In genomic region chr6:84854801-84855400, GRCh38 we compare ENCODE assay signal across 34 cellular contexts.
"Had no signal": no experiment of that assay in that cellular context is flagged by ENCODE, and none has a peak within 500 bp of the region (broad histone marks: within the 10 kb centered on the region; RNA-seq: fewer than 3 reads in every experiment).

No MANE protein-coding gene starts in this region.

- H3K27ac ChIP-seq: adrenal gland, VCaP had no signal

- H3K4me1 ChIP-seq: adrenal gland had no signal

- H3K9me3 Mint-ChIP-seq: activated T-cell treated with anti-CD3 and anti-CD28 coated beads, Interleukin-2, amount 50 U/mL, for 4 hours; activated T-helper 1 cell treated with anti-CD3 and anti-CD28 coated beads, Interleukin-12 subunit alpha, Interleukin-12 subunit beta, Interleukin-2, Interleukin-4 antibody, amounts not matched to agents 30 ng/mL and 10 ng/mL and 1 ng/mL, durations not matched to agents 14 hours and 24 hours and 36 hours had no signal

- ATAC-seq: activated naive CD4-positive, alpha-beta T cell treated with anti-CD3 and anti-CD28 coated beads, Interleukin-2, amount 50 U/mL, for 72 hours; activated T-cell treated with anti-CD3 and anti-CD28 coated beads, Interleukin-2, amount 50 U/mL, for 4 hours had no signal

- DNase-seq: activated B cell treated with CpG ODN at 0.5 μM for 24 hours; activated CD4-positive, alpha-beta memory T cell treated with anti-CD3 and anti-CD28 coated beads for 36 hours; activated CD4-positive, alpha-beta T cell treated with anti-CD3 and anti-CD28 coated beads for 4 hours; activated CD4-positive, alpha-beta T cell treated with anti-CD3 and anti-CD28 coated beads, Interleukin-2, amount 50 U/mL, for 1 hour; activated CD4-positive, CD25-positive, alpha-beta regulatory T cell treated with anti-CD3 and anti-CD28 coated beads, Interleukin-2, amount 50 U/mL, for 72 hours; activated CD8-positive, alpha-beta memory T cell treated with anti-CD3 and anti-CD28 coated beads, Interleukin-2, amount 50 U/mL, for 4 hours; activated gamma-delta T cell treated with Interleukin-2 at 50 U/mL for 16 hours; activated naive CD4-positive, alpha-beta T cell treated with anti-CD3 and anti-CD28 coated beads for 36 hours; activated T-cell treated with anti-CD3 and anti-CD28 coated beads for 4 hours; activated T-cell treated with anti-CD3 and anti-CD28 coated beads, Interleukin-2, amount 50 U/mL, for 4 hours; adrenal gland; anterior cingulate cortex; caudate nucleus; MV-4-11; NCI-H1092; NCI-H1417; NCI-H146; NCI-H187; NCI-H2029 treated with DMSO at 0.1 percent for 48 hours; NCI-H2107; NCI-H2171; NCI-H510A; NCI-H526; NCI-H748 treated with DMSO at 0.1 percent for 48 hours; OCI-M1; Right ventricle myocardium superior; SW 1271; T-helper 1 cell; T-helper 2 cell; T-helper 9 cell had no signal

- H3K9me3 ChIP-seq: adrenal gland had no signal

- H3K36me3 ChIP-seq: adrenal gland had no signal

- H3K27ac Mint-ChIP-seq: activated B cell treated with CpG ODN at 0.5 μM for 24 hours; activated CD4-positive, alpha-beta memory T cell treated with anti-CD3 and anti-CD28 coated beads for 36 hours; activated naive CD4-positive, alpha-beta T cell treated with anti-CD3 and anti-CD28 coated beads for 36 hours; activated naive CD4-positive, alpha-beta T cell treated with anti-CD3 and anti-CD28 coated beads, Interleukin-2, amount 50 U/mL, for 72 hours; activated T-helper 1 cell treated with anti-CD3 and anti-CD28 coated beads, Interleukin-12 subunit alpha, Interleukin-12 subunit beta, Interleukin-2, Interleukin-4 antibody, amounts not matched to agents 30 ng/mL and 10 ng/mL and 1 ng/mL, durations not matched to agents 14 hours and 24 hours and 36 hours had no signal

- H3K27me3 Mint-ChIP-seq: activated B cell treated with CpG ODN at 0.5 μM for 24 hours; activated CD4-positive, alpha-beta memory T cell treated with anti-CD3 and anti-CD28 coated beads for 36 hours; brain had no signal

- H3K4me3 Mint-ChIP-seq: activated B cell treated with CpG ODN at 0.5 μM for 24 hours; activated CD4-positive, alpha-beta memory T cell treated with anti-CD3 and anti-CD28 coated beads for 36 hours; activated naive CD4-positive, alpha-beta T cell treated with anti-CD3 and anti-CD28 coated beads for 36 hours; activated T-cell treated with anti-CD3 and anti-CD28 coated beads, Interleukin-2, amount 50 U/mL, for 4 hours; activated T-helper 1 cell treated with anti-CD3 and anti-CD28 coated beads, Interleukin-12 subunit alpha, Interleukin-12 subunit beta, Interleukin-2, Interleukin-4 antibody, amounts not matched to agents 30 ng/mL and 10 ng/mL and 1 ng/mL, durations not matched to agents 14 hours and 24 hours and 36 hours; brain had no signal

- H3K4me3 ChIP-seq: adrenal gland had no signal

- H3K4me1 Mint-ChIP-seq: activated B cell treated with CpG ODN at 0.5 μM for 24 hours, brain had no signal

- H3K36me3 Mint-ChIP-seq: activated CD4-positive, alpha-beta memory T cell treated with anti-CD3 and anti-CD28 coated beads for 36 hours; activated naive CD4-positive, alpha-beta T cell treated with anti-CD3 and anti-CD28 coated beads, Interleukin-2, amount 50 U/mL, for 72 hours; brain had no signal
